8 cellular contexts compared by ENCODE assay signal in genomic region chr6:114096553-114097172, GRCh38.
DNase-seq lines count a peak whose midpoint lies in the region; ATAC-seq and TF ChIP-seq lines count a peak whose summit lies in the region.

No MANE protein-coding gene starts in this region.

- H3K9me3 ChIP-seq in esophagus muscularis mucosa: no peaks in the 10 kb centered on the region

- H3K4me3 ChIP-seq in GM12865 (ENCODE audit: low read depth, low read length) (no peak overlapping the region), esophagus muscularis mucosa (no peak overlapping the region), retinal pigment epithelial cell (ENCODE audit: low read length) (no peak overlapping the region)

- no peaks in the 10 kb centered on the region for H3K9me3 Mint-ChIP-seq in activated T-cell treated with anti-CD3 and anti-CD28 coated beads, Interleukin-2, amount 50 U/mL, for 24 hours

- H3K36me3 ChIP-seq in esophagus muscularis mucosa: no peaks in the 10 kb centered on the region

- H3K27me3 ChIP-seq in esophagus muscularis mucosa: no peaks in the 10 kb centered on the region

- no peak for TF ChIP-seq EP300 in esophagus muscularis mucosa (IDR thresholded peaks at IDR 0.05)

- intact Hi-C loops in esophagus muscularis mucosa (cut with DNase I): no loop called here

- TF ChIP-seq CTCF in GM12865 (IDR thresholded peaks at IDR 0.05; ENCODE audit: insufficient read depth, low read depth, low read length, missing control alignments): peak; percentile 58
- TF ChIP-seq CTCF in esophagus muscularis mucosa (IDR thresholded peaks at IDR 0.05): peak; percentile 51 to 67 (median 51)
- peak; percentile 73 for TF ChIP-seq CTCF in retinal pigment epithelial cell (conservative IDR thresholded peaks at IDR 0.05; ENCODE audit: low read depth, low read length)

- no peak for TF ChIP-seq POLR2A in esophagus muscularis mucosa (IDR thresholded peaks at IDR 0.05; ENCODE audit: low read depth)

- H3K27me3 Mint-ChIP-seq in activated T-cell treated with anti-CD3 and anti-CD28 coated beads, Interleukin-2, amount 50 U/mL, for 24 hours: peaks cover 12% of the 10 kb centered on the region

- DNase-seq in AG20443 (ENCODE audit: low spot score): peak; percentile 42
- peak; percentile 42 for DNase-seq in GM12865 (ENCODE audit: low read depth)
- DNase-seq in RKO (ENCODE audit: low spot score): peak; percentile 47
- no peak for DNase-seq in esophagus muscularis mucosa (ENCODE audit: extremely low spot score)
- no peak for DNase-seq in retinal pigment epithelial cell (ENCODE audit: low read depth)
- no peak for DNase-seq in activated T-cell treated with anti-CD3 and anti-CD28 coated beads, Interleukin-2, amount 50 U/mL, for 24 hours

- no peak overlapping the region for H3K27ac ChIP-seq in esophagus muscularis mucosa (replicated peaks in 1 of 4)

- WGBS in esophagus muscularis mucosa: 1% methylated on average over 2 of the region's 2 CpGs

- H3K4me1 Mint-ChIP-seq in activated T-cell treated with anti-CD3 and anti-CD28 coated beads, Interleukin-2, amount 50 U/mL, for 24 hours (ENCODE audit: low read depth): no peaks in the 10 kb centered on the region

- no peak overlapping the region for H3K4me3 Mint-ChIP-seq in activated T-cell treated with anti-CD3 and anti-CD28 coated beads, Interleukin-2, amount 50 U/mL, for 24 hours

- peak; percentile 68 for ATAC-seq in HG03378 (IDR thresholded peaks at IDR 0.05; ENCODE audit: unreplicated experiment)
- no peak for ATAC-seq in HG03280 (IDR thresholded peaks at IDR 0.05; ENCODE audit: unreplicated experiment)

- no peaks in the 10 kb centered on the region for H3K36me3 Mint-ChIP-seq in activated T-cell treated with anti-CD3 and anti-CD28 coated beads, Interleukin-2, amount 50 U/mL, for 24 hours (ENCODE audit: low read depth)

- H3K27ac Mint-ChIP-seq in activated T-cell treated with anti-CD3 and anti-CD28 coated beads, Interleukin-2, amount 50 U/mL, for 24 hours: no peak overlapping the region

- H3K4me1 ChIP-seq in esophagus muscularis mucosa: no peaks in the 10 kb centered on the region

Comparison
In these comparisons a context has a peak if more than half of its experiments do, and no peak if none do; other contexts are left out.
1. DNase-seq: peak in AG20443 (single experiment), GM12865 (single experiment) and RKO (single experiment); none in esophagus muscularis mucosa (single experiment), retinal pigment epithelial cell (single experiment) and activated T-cell treated with anti-CD3 and anti-CD28 coated beads, Interleukin-2, amount 50 U/mL, for 24 hours (single experiment).
2. Peak in every context shown above with its lines, with median percentiles within 50 percentile points of each other: CTCF ChIP-seq.